Comparison of ENCODE assay signal across 11 cellular contexts in the genomic region with DNA sequence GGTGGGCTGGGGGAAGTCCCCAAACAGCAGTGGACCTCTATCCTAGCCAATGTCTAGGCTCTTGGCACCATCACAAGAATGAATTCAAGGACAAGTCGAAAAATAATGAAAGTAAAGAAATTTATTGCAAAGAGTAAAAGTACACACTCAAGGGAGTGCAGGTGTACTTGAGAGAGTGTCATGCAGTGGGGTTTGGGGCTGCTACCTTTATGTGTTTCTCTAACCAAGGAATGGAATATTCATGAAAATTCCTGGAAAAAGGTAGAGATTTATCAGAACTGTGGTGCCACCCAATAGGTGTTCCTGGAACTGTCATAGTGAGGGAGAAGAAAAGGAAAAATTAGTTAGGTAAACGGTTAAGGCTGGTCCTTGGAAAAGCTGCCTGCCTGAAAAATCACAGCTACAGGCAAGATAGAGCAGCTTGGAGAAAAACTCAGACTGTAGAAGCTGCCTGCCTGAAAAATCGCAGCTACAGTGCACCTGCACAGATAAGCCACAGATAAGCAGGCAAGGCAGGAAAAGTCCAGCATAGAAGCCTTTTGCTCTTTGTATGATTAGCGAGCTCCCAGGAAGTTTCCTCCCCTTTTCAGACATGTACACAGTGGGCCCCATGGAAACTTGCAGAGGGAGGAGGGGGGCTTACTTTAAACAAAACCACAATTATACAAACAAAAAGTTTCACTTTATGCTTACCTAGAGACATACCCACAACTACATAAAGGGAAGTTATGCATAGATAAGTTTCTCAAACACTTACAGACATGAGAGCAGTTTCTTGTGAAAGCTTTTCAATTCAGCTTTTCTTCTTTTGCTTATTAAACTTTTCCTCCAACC.
A peak's percentile ranks its signal among the peaks of the same experiment; 100 is the strongest.
DNase-seq lines count a peak whose midpoint lies in the region; ATAC-seq lines count a peak whose summit lies in the region.
"Had no signal": no experiment of that assay in that cellular context is flagged by ENCODE, and none has a peak within 500 bp of the region (broad histone marks: within the 10 kb centered on the region; RNA-seq: fewer than 3 reads in every experiment).

No MANE protein-coding gene starts in this region.

- peaks cover 5% of the 10 kb centered on the region for H3K36me3 Mint-ChIP-seq in T-helper 2 cell treated with Interferon-gamma antibody and Interleukin-4, amounts not matched to agents 5 μg/mL and 100 μg/mL, for 36 hours (ENCODE audit: low read depth)

- H3K36me3 ChIP-seq in BLaER1 = peaks cover 23% of the 10 kb centered on the region
- H3K36me3 ChIP-seq: adrenal gland had no signal

- ATAC-seq in GM19043 (IDR thresholded peaks at IDR 0.05; ENCODE audit: low read depth, unreplicated experiment) = peak; percentile 98
- ATAC-seq in HG02943 (IDR thresholded peaks at IDR 0.05; ENCODE audit: low read depth, unreplicated experiment) = peak; percentile 93
- ATAC-seq in HG03469 (IDR thresholded peaks at IDR 0.05; ENCODE audit: unreplicated experiment) = no peak

- H3K4me2 ChIP-seq in BLaER1 = peak overlapping the region; percentile 20

- DNase-seq in T-helper 2 cell treated with Interferon-gamma antibody and Interleukin-4, amounts not matched to agents 5 μg/mL and 100 μg/mL, for 36 hours (ENCODE audit: low spot score) = no peak
- DNase-seq in substantia nigra (lab: John Stamatoyannopoulos, UW) (no peak), NCI-H345 treated with DMSO at 0.1 percent for 48 hours (lab: John Stamatoyannopoulos, UW; ENCODE audit: unreplicated experiment) (no peak), GOT3 (lab: John Stamatoyannopoulos, UW) (no peak)
- DNase-seq: adrenal gland, NCI-H146, occipital lobe had no signal

- no peak overlapping the region for H3K9ac ChIP-seq in BLaER1

- H3K4me3 Mint-ChIP-seq in T-helper 2 cell treated with Interferon-gamma antibody and Interleukin-4, amounts not matched to agents 5 μg/mL and 100 μg/mL, for 36 hours = peak overlapping the region; percentile 8

- H3K27ac Mint-ChIP-seq in T-helper 2 cell treated with Interferon-gamma antibody and Interleukin-4, amounts not matched to agents 5 μg/mL and 100 μg/mL, for 36 hours = peak overlapping the region; percentile 64

- no peaks in the 10 kb centered on the region for H3K27me3 Mint-ChIP-seq in T-helper 2 cell treated with Interferon-gamma antibody and Interleukin-4, amounts not matched to agents 5 μg/mL and 100 μg/mL, for 36 hours (ENCODE audit: low read depth)

- no peak overlapping the region for H3K27ac ChIP-seq in BLaER1
- no peak overlapping the region for H3K27ac ChIP-seq in substantia nigra (ENCODE audit: low read depth, low read length, poor library complexity, severe bottlenecking)
- H3K27ac ChIP-seq: adrenal gland had no signal

- H3K27me3 ChIP-seq in BLaER1 = no peaks in the 10 kb centered on the region
- H3K27me3 ChIP-seq: adrenal gland had no signal

- H3K4me3 ChIP-seq in BLaER1 = no peak overlapping the region
- H3K4me3 ChIP-seq: adrenal gland had no signal

- H3K4me1 Mint-ChIP-seq in T-helper 2 cell treated with Interferon-gamma antibody and Interleukin-4, amounts not matched to agents 5 μg/mL and 100 μg/mL, for 36 hours (ENCODE audit: low read depth) = peaks cover 16% of the 10 kb centered on the region

- H3K4me1 ChIP-seq in BLaER1 = peaks cover 14% of the 10 kb centered on the region
- H3K4me1 ChIP-seq: adrenal gland had no signal

- H4K20me1 ChIP-seq in BLaER1 = no peaks in the 10 kb centered on the region

- H3K9me3 Mint-ChIP-seq in T-helper 2 cell treated with Interferon-gamma antibody and Interleukin-4, amounts not matched to agents 5 μg/mL and 100 μg/mL, for 36 hours = peaks cover 5% of the 10 kb centered on the region

- peaks cover 8% of the 10 kb centered on the region for H3K9me3 ChIP-seq in BLaER1
- H3K9me3 ChIP-seq: adrenal gland had no signal
